Comparison of ENCODE assay signal across 25 cellular contexts in the genomic region with DNA sequence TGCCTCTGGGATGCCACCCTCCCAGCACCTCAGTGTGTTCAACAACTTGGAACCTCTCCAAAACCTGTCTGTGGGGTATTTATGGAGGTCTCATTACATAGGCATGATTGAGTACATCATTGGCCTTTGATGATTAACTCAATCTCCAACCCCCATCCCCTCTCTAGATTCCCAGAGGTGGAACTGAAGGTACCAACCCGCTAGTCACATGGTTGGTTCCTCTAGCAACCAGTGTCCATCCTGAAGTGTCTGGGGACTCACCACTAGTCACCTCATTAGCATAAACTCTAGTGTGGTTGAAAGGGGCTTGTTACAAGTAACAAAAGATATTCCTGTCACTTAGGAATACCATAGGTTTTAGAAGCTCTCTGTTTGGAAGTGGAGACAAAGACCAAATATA.
"Had no signal": no experiment of that assay in that cellular context is flagged by ENCODE, and none has a peak within 500 bp of the region (broad histone marks: within the 10 kb centered on the region; RNA-seq: fewer than 3 reads in every experiment).

No MANE protein-coding gene starts in this region.

- H3K9me3 ChIP-seq: ascending aorta, Peyer's patch, SJCRH30, SK-N-SH had no signal

- DNase-seq: activated CD4-positive, alpha-beta T cell treated with anti-CD3 and anti-CD28 coated beads for 1 hour; activated CD4-positive, alpha-beta T cell treated with anti-CD3 and anti-CD28 coated beads, Interleukin-2, amount 10 ng/mL, durations not matched to agents 24 days and 14 days; activated CD4-positive, alpha-beta T cell treated with anti-CD3 and anti-CD28 coated beads, Interleukin-2, amount 50 U/mL, for 48 hours; activated CD8-positive, alpha-beta memory T cell treated with anti-CD3 and anti-CD28 coated beads, Interleukin-2, amount 10 ng/mL, durations not matched to agents 7 days and 5 days; activated effector memory CD4-positive, alpha-beta T cell treated with anti-CD3 and anti-CD28 coated beads, Interleukin-2, amount 50 U/mL, for 16 hours; activated naive CD4-positive, alpha-beta T cell treated with Interleukin-2 at 50 U/mL for 16 hours; activated naive CD8-positive, alpha-beta T cell treated with anti-CD3 and anti-CD28 coated beads, Interleukin-2, amount 50 U/mL, for 24 hours; activated T-cell treated with anti-CD3 and anti-CD28 coated beads, Interleukin-2, amount 50 U/mL, for 24 hours; amniotic stem cell; MM.1S; NCI-H146; NCI-H187 treated with DMSO at 0.1 percent for 48 hours; NCI-H2081 treated with DMSO at 0.1 percent for 48 hours; NCI-H2171 treated with DMSO at 0.1 percent for 48 hours; NCI-H345; NCI-H510A; Peyer's patch; Right ventricle myocardium superior; SJCRH30; SK-N-SH; SW 1271 had no signal

- H3K27me3 ChIP-seq: ascending aorta, Peyer's patch, SJCRH30 had no signal

- H3K27ac ChIP-seq: ascending aorta, Peyer's patch, RWPE1, SJCRH30 had no signal

- H3K4me1 ChIP-seq: ascending aorta, SJCRH30 had no signal

- ATAC-seq: activated CD8-positive, alpha-beta memory T cell treated with anti-CD3 and anti-CD28 coated beads, Interleukin-2, amount 10 ng/mL, durations not matched to agents 7 days and 5 days; activated naive CD4-positive, alpha-beta T cell treated with anti-CD3 and anti-CD28 coated beads, Interleukin-2, amount 50 U/mL, for 72 hours; activated naive CD8-positive, alpha-beta T cell treated with anti-CD3 and anti-CD28 coated beads, Interleukin-2, amount 50 U/mL, for 24 hours; WTC11 had no signal

- H3K36me3 ChIP-seq: ascending aorta, Peyer's patch, SJCRH30 had no signal

- H3K4me3 ChIP-seq: ascending aorta, Peyer's patch, SJCRH30 had no signal
